ENCODE assay signal across 11 cellular contexts in genomic region chrX:154047266-154047665, GRCh38. TPM values are rescaled to one million over a fixed set of nuclear protein-coding genes. Genes with fewer than 3 reads are reported as not detected.
A peak's percentile ranks its signal among the peaks of the same experiment; 100 is the strongest.
DNase-seq lines count a peak whose midpoint lies in the region; ATAC-seq and TF ChIP-seq lines count a peak whose summit lies in the region.
"Had no signal": no experiment of that assay in that cellular context is flagged by ENCODE, and none has a peak within 500 bp of the region (broad histone marks: within the 10 kb centered on the region; RNA-seq: fewer than 3 reads in every experiment).

No MANE protein-coding gene starts in this region.

- no peak for ATAC-seq in activated CD8-positive, alpha-beta T cell treated with anti-CD3 and anti-CD28 coated beads for 36 hours
- no peak for ATAC-seq in GM21423 (IDR thresholded peaks at IDR 0.05; ENCODE audit: unreplicated experiment)
- no peak for ATAC-seq in HG02588 (IDR thresholded peaks at IDR 0.05; ENCODE audit: unreplicated experiment)

- DNase-seq in COLO829 (ENCODE audit: low spot score) (peak; percentile 65), fibroblast of lung (ENCODE audit: low read depth in 2 of 2) (peak in 1 of 2 donors; percentile 65), occipital lobe (lab: John Stamatoyannopoulos, UW) (no peak), cortex of kidney (lab: John Stamatoyannopoulos, UW) (no peak)
- DNase-seq in activated CD8-positive, alpha-beta T cell treated with anti-CD3 and anti-CD28 coated beads for 36 hours = no peak
- DNase-seq: NCI-H146; NCI-H774; stimulated activated CD4-positive, alpha-beta T cell treated with anti-CD3 and anti-CD28 coated beads, Interleukin-12 subunit alpha, Interleukin-12 subunit beta, amount 100 ng/mL, for 4 hours had no signal

- H3K9me3 ChIP-seq in fibroblast of lung (ENCODE audit: control insufficient read depth, insufficient read depth, low read depth, low read length) = no peaks in the 10 kb centered on the region

- no peak overlapping the region for H2AFZ ChIP-seq in fibroblast of lung (ENCODE audit: low read length)

- H3K27me3 ChIP-seq in fibroblast of lung (ENCODE audit: control insufficient read depth, insufficient read depth, low read length) (no peaks in the 10 kb centered on the region), rectal smooth muscle tissue (ENCODE audit: control insufficient read depth, insufficient read depth, low read length) (peaks cover 6% of the 10 kb centered on the region)

- no peaks in the 10 kb centered on the region for H3K27me3 Mint-ChIP-seq in activated CD8-positive, alpha-beta T cell treated with anti-CD3 and anti-CD28 coated beads for 36 hours

- H4K20me1 ChIP-seq in fibroblast of lung (ENCODE audit: control insufficient read depth, extremely low read depth, insufficient read depth, low read length) = no peaks in the 10 kb centered on the region

- peaks cover 19% of the 10 kb centered on the region for H3K36me3 Mint-ChIP-seq in activated CD8-positive, alpha-beta T cell treated with anti-CD3 and anti-CD28 coated beads for 36 hours (ENCODE audit: low read depth)

- intact Hi-C loops in activated CD8-positive, alpha-beta T cell treated with anti-CD3 and anti-CD28 coated beads for 36 hours (cut with micrococcal nuclease) = no loop called here

- H3K9ac ChIP-seq in fibroblast of lung (ENCODE audit: insufficient read depth, low read length) (no peak overlapping the region), rectal smooth muscle tissue (ENCODE audit: low read length) (no peak overlapping the region)

- H3K4me3 ChIP-seq in fibroblast of lung (replicated peaks in 1 of 4; ENCODE audit: control extremely low read depth in 1 of 4, insufficient read depth in 1 of 4, low read depth in 3 of 4, low read length in 4 of 4) (no peak overlapping the region), rectal smooth muscle tissue (ENCODE audit: low read length) (no peak overlapping the region)

- TF ChIP-seq CTCF in activated CD8-positive, alpha-beta T cell treated with anti-CD3 and anti-CD28 coated beads for 36 hours (IDR thresholded peaks at IDR 0.05) = no peak
- TF ChIP-seq CTCF in fibroblast of lung (conservative IDR thresholded peaks at IDR 0.05 in 1 of 2, IDR thresholded peaks at IDR 0.05 in 1 of 2; ENCODE audit: low read depth in 1 of 2, low read length in 2 of 2) = no peak

- H3K79me2 ChIP-seq in fibroblast of lung (ENCODE audit: control insufficient read depth, insufficient read depth, low read length) = peaks cover 26% of the 10 kb centered on the region

- no peak overlapping the region for H3K4me2 ChIP-seq in fibroblast of lung (ENCODE audit: extremely low read depth, insufficient read depth, low read length)

- peaks cover 39% of the 10 kb centered on the region for H3K4me1 Mint-ChIP-seq in activated CD8-positive, alpha-beta T cell treated with anti-CD3 and anti-CD28 coated beads for 36 hours (ENCODE audit: low read depth)

- H3K27ac Mint-ChIP-seq in activated CD8-positive, alpha-beta T cell treated with anti-CD3 and anti-CD28 coated beads for 36 hours = peak overlapping the region; percentile 50

- H3K4me1 ChIP-seq in fibroblast of lung (ENCODE audit: control insufficient read depth, extremely low read depth, insufficient read depth, low read length) (peaks cover 18% of the 10 kb centered on the region), rectal smooth muscle tissue (ENCODE audit: control insufficient read depth, insufficient read depth, low read length) (peaks cover 29% of the 10 kb centered on the region)

- CTCF ChIA-PET in activated CD8-positive, alpha-beta T cell treated with anti-CD3 and anti-CD28 coated beads for 36 hours (lab: Charles Lee) = interaction anchor here (0.8 to 2.0 kb wide), 2 partner anchors 11 to 20 kb away, joined by 3 to 4 read pairs; no protein-coding TSS in a partner anchor

- H3K9me3 Mint-ChIP-seq in activated CD8-positive, alpha-beta T cell treated with anti-CD3 and anti-CD28 coated beads for 36 hours = no peaks in the 10 kb centered on the region

- POLR2A ChIA-PET in activated CD8-positive, alpha-beta T cell treated with anti-CD3 and anti-CD28 coated beads for 36 hours (lab: Charles Lee) = no interaction called here

- H3K36me3 ChIP-seq in fibroblast of lung (ENCODE audit: control insufficient read depth, insufficient read depth, low read length) = no peaks in the 10 kb centered on the region
- H3K36me3 ChIP-seq in rectal smooth muscle tissue (ENCODE audit: control insufficient read depth, insufficient read depth, low read length) = no peaks in the 10 kb centered on the region

- H3K27ac ChIP-seq in fibroblast of lung (ENCODE audit: insufficient read depth, low read length) (peak overlapping the region; percentile 48), rectal smooth muscle tissue (ENCODE audit: low read depth, low read length) (peak overlapping the region; percentile 75)

- no peak overlapping the region for H3K4me3 Mint-ChIP-seq in activated CD8-positive, alpha-beta T cell treated with anti-CD3 and anti-CD28 coated beads for 36 hours

RNA-seq across cellular contexts. Expression of gene IRAK1, which starts 27.6 kb away (rescaled TPM):
- 100 to 1,000 TPM; 134 to 136 TPM for total RNA-seq in activated CD8-positive, alpha-beta T cell treated with anti-CD3 and anti-CD28 coated beads for 36 hours
- total RNA-seq in fibroblast of lung (61.1 and 65.9 TPM in 2 replicates), occipital lobe (8.7 TPM)
- 25.9 and 48.1 TPM in 2 replicates for polyA plus RNA-seq in fibroblast of lung
- polyA plus RNA-seq in fibroblast of lung (2012) = 46.6 and 104 TPM in 2 replicates
- polyA minus RNA-seq in fibroblast of lung (ENCODE audit: low replicate concordance) = 58.0 and 180 TPM in 2 replicates

RNA-seq across cellular contexts. Expression of gene MECP2, which starts 50.3 kb away (rescaled TPM):
- 10 to 100 TPM; 63.7 to 65.1 TPM for total RNA-seq in activated CD8-positive, alpha-beta T cell treated with anti-CD3 and anti-CD28 coated beads for 36 hours
- total RNA-seq in fibroblast of lung (15.4 and 24.9 TPM in 2 replicates), occipital lobe (27.0 TPM)
- polyA plus RNA-seq in fibroblast of lung = 11.5 and 11.6 TPM in 2 replicates
- polyA plus RNA-seq in fibroblast of lung (2012) = 14.6 and 17.5 TPM in 2 replicates
- polyA minus RNA-seq in fibroblast of lung (ENCODE audit: low replicate concordance) = 18.5 and 20.7 TPM in 2 replicates
